ENCODE assay signal across 8 cellular contexts in the genomic region with DNA sequence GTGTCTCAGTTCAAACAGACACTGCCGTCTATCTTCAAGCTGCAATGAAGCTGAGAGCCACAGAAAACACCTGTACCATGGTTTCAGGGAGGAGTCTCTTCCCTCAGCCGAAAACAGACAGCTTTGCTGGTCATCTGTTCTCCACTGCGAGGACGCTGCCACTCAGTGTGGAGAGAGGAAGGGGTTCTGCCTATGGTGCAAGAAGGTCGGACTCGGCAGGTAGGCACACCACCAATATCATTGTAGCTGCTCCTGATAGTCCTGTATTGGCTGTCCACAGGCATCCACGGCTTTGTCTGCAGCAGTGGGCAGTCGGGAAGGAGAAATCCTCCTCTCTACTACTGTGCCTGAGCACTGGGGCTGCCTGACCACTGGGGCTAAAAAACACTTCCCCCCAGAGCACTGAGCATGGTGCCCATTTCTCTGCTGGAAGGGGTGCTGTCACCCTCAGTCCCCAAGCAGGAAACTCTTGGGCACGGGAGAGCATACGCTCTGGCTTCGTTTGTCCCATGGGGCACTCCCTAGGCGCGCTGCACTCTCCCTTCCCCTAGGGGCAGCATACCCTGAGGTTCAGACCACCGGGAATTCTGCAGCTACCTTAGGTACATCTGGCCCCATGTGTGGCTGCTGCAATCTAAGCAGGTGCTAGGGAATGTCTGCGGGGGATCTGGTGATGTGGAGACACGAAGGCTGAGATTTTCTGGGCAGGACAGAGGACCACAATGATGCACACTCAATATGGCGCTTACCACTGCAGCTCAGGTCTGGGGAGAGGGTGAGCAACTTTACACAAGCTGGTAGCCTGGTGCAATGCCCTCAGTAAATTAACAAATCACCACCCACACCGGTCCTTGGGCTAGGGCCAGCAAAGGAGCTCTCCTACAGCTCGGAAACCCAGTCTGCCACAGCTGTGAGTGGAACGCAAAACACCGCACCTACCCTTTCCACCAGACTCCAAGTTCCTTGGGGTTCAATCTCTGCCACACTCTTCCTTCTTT.
DNase-seq lines count a peak whose midpoint lies in the region; ATAC-seq, FAIRE-seq and TF ChIP-seq lines count a peak whose summit lies in the region.

No MANE protein-coding gene starts in this region.

- no peak overlapping the region for H3K4me3 Mint-ChIP-seq in astrocyte (ENCODE audit: unreplicated experiment)

- TF ChIP-seq CTCF in GM12872 (IDR thresholded peaks at IDR 0.05; ENCODE audit: insufficient read depth, low read depth, low read length) (peak; percentile 37; the same call in 2 of the 3 replicates), astrocyte (IDR thresholded peaks at IDR 0.05; ENCODE audit: insufficient read depth, low read depth, low read length) (peak; percentile 14)

- H3K27me3 Mint-ChIP-seq in astrocyte (ENCODE audit: low read depth, unreplicated experiment): no peaks in the 10 kb centered on the region

- H3K4me3 ChIP-seq in astrocyte (ENCODE audit: insufficient read depth, low read depth, low read length): no peak overlapping the region

- no peaks in the 10 kb centered on the region for H3K36me3 Mint-ChIP-seq in astrocyte (ENCODE audit: low read depth, unreplicated experiment)

- peak; percentile 25 for ATAC-seq in GM21528 (IDR thresholded peaks at IDR 0.05; ENCODE audit: low FRiP score, unreplicated experiment)

- no peaks in the 10 kb centered on the region for H3K79me2 ChIP-seq in astrocyte (ENCODE audit: insufficient read depth, low read length)

- no peaks in the 10 kb centered on the region for H3K9me3 ChIP-seq in astrocyte (ENCODE audit: insufficient read depth, low read depth, low read length)

- FAIRE-seq in astrocyte (lab: Jason Lieb, UNC): no peak

- no peak overlapping the region for H3K27ac ChIP-seq in astrocyte (ENCODE audit: low read depth, low read length)

- no peaks in the 10 kb centered on the region for H3K4me1 Mint-ChIP-seq in astrocyte (ENCODE audit: low read depth, unreplicated experiment)

- no peaks in the 10 kb centered on the region for H3K27me3 ChIP-seq in astrocyte (ENCODE audit: insufficient read depth, low read length)

- H4K20me1 ChIP-seq in astrocyte (ENCODE audit: insufficient read depth, low read length): no peaks in the 10 kb centered on the region

- no peak overlapping the region for H3K4me2 ChIP-seq in astrocyte (ENCODE audit: low read length)

- no peak overlapping the region for H3K27ac Mint-ChIP-seq in astrocyte (ENCODE audit: unreplicated experiment)

- H3K9me3 Mint-ChIP-seq in astrocyte (ENCODE audit: unreplicated experiment): peaks cover 5% of the 10 kb centered on the region

- H2AFZ ChIP-seq in astrocyte (ENCODE audit: low read depth, low read length): no peak overlapping the region

- DNase-seq in HuH-7 (ENCODE audit: low spot score) (peak; percentile 62), astrocyte (ENCODE audit: low read depth) (no peak), mesenteric fat pad (ENCODE audit: low spot score) (peak; percentile 83), DMS153 (lab: John Stamatoyannopoulos, UW) (no peak), epidermal melanocyte (ENCODE audit: insufficient read length, low spot score) (no peak)
- DNase-seq in activated CD4-positive, alpha-beta T cell treated with anti-CD3 and anti-CD28 coated beads, Interleukin-2, amount 50 U/mL, for 1 hour: no peak

- no peaks in the 10 kb centered on the region for H3K4me1 ChIP-seq in astrocyte (ENCODE audit: insufficient read depth, low read length)

- H3K36me3 ChIP-seq in astrocyte (ENCODE audit: insufficient read depth, low read length): no peaks in the 10 kb centered on the region

- H3K9ac ChIP-seq in astrocyte (ENCODE audit: low read length): no peak overlapping the region

Comparison
In these comparisons a context has a peak if more than half of its experiments do, and no peak if none do; other contexts are left out.
1. DNase-seq: peak in HuH-7 (single experiment) and mesenteric fat pad (single experiment); none in astrocyte (single experiment), DMS153 (single experiment), activated CD4-positive, alpha-beta T cell treated with anti-CD3 and anti-CD28 coated beads, Interleukin-2, amount 50 U/mL, for 1 hour (single experiment) and epidermal melanocyte (single experiment).